ENCODE assay signal across 1 cellular context in the genomic region with DNA sequence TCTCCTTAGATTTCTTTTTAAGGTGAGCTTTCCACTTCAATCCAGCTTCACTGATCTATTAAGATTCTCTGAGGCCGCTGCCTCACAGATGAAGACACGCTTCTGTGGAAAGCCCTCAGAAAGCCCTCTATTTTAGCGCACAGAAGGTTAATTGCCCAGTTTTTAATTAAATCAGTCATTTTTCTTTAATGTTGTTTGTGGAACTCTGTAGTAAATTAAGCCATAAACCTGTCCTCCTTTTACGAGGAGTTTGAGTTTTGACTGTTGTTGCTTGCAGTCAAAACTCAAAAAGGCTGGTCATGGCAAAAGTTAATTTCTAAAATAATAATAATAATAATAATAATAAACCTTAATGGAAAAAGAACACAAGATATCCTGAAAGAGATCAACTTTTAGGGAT.
TF ChIP-seq lines count a peak whose summit lies in the region.

No MANE protein-coding gene starts in this region.

TF ChIP-seq in HEK293, 187 proteins besides CTCF, POLR2A, EP300 and RAD21 (continued from another document):
- TF ChIP-seq, protein P1, sequence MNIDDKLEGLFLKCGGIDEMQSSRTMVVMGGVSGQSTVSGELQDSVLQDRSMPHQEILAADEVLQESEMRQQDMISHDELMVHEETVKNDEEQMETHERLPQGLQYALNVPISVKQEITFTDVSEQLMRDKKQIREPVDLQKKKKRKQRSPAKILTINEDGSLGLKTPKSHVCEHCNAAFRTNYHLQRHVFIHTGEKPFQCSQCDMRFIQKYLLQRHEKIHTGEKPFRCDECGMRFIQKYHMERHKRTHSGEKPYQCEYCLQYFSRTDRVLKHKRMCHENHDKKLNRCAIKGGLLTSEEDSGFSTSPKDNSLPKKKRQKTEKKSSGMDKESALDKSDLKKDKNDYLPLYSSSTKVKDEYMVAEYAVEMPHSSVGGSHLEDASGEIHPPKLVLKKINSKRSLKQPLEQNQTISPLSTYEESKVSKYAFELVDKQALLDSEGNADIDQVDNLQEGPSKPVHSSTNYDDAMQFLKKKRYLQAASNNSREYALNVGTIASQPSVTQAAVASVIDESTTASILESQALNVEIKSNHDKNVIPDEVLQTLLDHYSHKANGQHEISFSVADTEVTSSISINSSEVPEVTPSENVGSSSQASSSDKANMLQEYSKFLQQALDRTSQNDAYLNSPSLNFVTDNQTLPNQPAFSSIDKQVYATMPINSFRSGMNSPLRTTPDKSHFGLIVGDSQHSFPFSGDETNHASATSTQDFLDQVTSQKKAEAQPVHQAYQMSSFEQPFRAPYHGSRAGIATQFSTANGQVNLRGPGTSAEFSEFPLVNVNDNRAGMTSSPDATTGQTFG (tag by site-specific recombination; IDR thresholded peaks at IDR 0.05; ENCODE audit: borderline replicate concordance) = no peak
- TF ChIP-seq, protein P2, sequence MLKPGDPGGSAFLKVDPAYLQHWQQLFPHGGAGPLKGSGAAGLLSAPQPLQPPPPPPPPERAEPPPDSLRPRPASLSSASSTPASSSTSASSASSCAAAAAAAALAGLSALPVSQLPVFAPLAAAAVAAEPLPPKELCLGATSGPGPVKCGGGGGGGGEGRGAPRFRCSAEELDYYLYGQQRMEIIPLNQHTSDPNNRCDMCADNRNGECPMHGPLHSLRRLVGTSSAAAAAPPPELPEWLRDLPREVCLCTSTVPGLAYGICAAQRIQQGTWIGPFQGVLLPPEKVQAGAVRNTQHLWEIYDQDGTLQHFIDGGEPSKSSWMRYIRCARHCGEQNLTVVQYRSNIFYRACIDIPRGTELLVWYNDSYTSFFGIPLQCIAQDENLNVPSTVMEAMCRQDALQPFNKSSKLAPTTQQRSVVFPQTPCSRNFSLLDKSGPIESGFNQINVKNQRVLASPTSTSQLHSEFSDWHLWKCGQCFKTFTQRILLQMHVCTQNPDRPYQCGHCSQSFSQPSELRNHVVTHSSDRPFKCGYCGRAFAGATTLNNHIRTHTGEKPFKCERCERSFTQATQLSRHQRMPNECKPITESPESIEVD (tag by site-specific recombination; IDR thresholded peaks at IDR 0.05) = peak; percentile 93
- TF ChIP-seq, protein P3, sequence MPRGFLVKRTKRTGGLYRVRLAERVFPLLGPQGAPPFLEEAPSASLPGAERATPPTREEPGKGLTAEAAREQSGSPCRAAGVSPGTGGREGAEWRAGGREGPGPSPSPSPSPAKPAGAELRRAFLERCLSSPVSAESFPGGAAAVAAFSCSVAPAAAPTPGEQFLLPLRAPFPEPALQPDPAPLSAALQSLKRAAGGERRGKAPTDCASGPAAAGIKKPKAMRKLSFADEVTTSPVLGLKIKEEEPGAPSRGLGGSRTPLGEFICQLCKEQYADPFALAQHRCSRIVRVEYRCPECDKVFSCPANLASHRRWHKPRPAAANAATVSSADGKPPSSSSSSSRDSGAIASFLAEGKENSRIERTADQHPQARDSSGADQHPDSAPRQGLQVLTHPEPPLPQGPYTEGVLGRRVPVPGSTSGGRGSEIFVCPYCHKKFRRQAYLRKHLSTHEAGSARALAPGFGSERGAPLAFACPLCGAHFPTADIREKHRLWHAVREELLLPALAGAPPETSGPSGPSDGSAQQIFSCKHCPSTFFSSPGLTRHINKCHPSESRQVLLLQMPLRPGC (tag by site-specific recombination; IDR thresholded peaks at IDR 0.05) = no peak
- TF ChIP-seq WT1 (tag by site-specific recombination; IDR thresholded peaks at IDR 0.05) = peak; percentile 99
- TF ChIP-seq OVOL3 (tag by site-specific recombination; IDR thresholded peaks at IDR 0.05) = 0 out of 2 replicates have a peak, but pooled peaks have one; percentile 53
- TF ChIP-seq ZXDB (tag by site-specific recombination; IDR thresholded peaks at IDR 0.05) = no peak
- TF ChIP-seq, protein P4, sequence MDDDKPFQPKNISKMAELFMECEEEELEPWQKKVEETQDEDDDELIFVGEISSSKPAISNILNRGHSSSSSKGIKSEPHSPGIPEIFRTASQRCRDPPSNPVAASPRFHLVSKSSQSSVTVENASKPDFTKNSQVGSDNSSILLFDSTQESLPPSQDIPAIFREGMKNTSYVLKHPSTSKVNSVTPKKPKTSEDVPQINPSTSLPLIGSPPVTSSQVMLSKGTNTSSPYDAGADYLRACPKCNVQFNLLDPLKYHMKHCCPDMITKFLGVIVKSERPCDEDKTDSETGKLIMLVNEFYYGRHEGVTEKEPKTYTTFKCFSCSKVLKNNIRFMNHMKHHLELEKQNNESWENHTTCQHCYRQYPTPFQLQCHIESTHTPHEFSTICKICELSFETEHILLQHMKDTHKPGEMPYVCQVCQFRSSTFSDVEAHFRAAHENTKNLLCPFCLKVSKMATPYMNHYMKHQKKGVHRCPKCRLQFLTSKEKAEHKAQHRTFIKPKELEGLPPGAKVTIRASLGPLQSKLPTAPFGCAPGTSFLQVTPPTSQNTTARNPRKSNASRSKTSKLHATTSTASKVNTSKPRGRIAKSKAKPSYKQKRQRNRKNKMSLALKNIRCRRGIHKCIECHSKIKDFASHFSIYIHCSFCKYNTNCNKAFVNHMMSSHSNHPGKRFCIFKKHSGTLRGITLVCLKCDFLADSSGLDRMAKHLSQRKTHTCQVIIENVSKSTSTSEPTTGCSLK (tag by site-specific recombination; IDR thresholded peaks at IDR 0.05) = no peak
- TF ChIP-seq FEZF1 (tag by site-specific recombination; IDR thresholded peaks at IDR 0.05) = peak; percentile 70
- peak; percentile 39; the same call in 1 of the 2 replicates for TF ChIP-seq IKZF3 (tag by site-specific recombination; IDR thresholded peaks at IDR 0.05)
- TF ChIP-seq, protein P5, sequence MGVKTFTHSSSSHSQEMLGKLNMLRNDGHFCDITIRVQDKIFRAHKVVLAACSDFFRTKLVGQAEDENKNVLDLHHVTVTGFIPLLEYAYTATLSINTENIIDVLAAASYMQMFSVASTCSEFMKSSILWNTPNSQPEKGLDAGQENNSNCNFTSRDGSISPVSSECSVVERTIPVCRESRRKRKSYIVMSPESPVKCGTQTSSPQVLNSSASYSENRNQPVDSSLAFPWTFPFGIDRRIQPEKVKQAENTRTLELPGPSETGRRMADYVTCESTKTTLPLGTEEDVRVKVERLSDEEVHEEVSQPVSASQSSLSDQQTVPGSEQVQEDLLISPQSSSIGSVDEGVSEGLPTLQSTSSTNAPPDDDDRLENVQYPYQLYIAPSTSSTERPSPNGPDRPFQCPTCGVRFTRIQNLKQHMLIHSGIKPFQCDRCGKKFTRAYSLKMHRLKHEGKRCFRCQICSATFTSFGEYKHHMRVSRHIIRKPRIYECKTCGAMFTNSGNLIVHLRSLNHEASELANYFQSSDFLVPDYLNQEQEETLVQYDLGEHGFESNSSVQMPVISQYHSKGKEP (tag by site-specific recombination; IDR thresholded peaks at IDR 0.05) = peak; percentile 52; the same call in 1 of the 2 replicates
- TF ChIP-seq, protein P6, sequence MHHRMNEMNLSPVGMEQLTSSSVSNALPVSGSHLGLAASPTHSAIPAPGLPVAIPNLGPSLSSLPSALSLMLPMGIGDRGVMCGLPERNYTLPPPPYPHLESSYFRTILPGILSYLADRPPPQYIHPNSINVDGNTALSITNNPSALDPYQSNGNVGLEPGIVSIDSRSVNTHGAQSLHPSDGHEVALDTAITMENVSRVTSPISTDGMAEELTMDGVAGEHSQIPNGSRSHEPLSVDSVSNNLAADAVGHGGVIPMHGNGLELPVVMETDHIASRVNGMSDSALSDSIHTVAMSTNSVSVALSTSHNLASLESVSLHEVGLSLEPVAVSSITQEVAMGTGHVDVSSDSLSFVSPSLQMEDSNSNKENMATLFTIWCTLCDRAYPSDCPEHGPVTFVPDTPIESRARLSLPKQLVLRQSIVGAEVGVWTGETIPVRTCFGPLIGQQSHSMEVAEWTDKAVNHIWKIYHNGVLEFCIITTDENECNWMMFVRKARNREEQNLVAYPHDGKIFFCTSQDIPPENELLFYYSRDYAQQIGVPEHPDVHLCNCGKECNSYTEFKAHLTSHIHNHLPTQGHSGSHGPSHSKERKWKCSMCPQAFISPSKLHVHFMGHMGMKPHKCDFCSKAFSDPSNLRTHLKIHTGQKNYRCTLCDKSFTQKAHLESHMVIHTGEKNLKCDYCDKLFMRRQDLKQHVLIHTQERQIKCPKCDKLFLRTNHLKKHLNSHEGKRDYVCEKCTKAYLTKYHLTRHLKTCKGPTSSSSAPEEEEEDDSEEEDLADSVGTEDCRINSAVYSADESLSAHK (tag by site-specific recombination; IDR thresholded peaks at IDR 0.05) = peak; percentile 44; the same call in 1 of the 2 replicates
- TF ChIP-seq, protein P7, sequence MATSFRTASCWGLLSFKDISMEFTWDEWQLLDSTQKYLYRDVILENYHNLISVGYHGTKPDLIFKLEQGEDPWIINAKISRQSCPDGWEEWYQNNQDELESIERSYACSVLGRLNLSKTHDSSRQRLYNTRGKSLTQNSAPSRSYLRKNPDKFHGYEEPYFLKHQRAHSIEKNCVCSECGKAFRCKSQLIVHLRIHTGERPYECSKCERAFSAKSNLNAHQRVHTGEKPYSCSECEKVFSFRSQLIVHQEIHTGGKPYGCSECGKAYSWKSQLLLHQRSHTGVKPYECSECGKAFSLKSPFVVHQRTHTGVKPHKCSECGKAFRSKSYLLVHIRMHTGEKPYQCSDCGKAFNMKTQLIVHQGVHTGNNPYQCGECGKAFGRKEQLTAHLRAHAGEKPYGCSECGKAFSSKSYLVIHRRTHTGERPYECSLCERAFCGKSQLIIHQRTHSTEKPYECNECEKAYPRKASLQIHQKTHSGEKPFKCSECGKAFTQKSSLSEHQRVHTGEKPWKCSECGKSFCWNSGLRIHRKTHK (tag by site-specific recombination; IDR thresholded peaks at IDR 0.05) = no peak
- no peak for TF ChIP-seq ZNF571 (tag by site-specific recombination; IDR thresholded peaks at IDR 0.05)
- TF ChIP-seq ZNF521 (tag by site-specific recombination; IDR thresholded peaks at IDR 0.05) = no peak
